14 cellular contexts compared by ENCODE assay signal in genomic region chr22:24810043-24810749, GRCh38. TPM values are rescaled to one million over a fixed set of nuclear protein-coding genes. Genes with fewer than 3 reads are reported as not detected.
DNase-seq lines count a peak whose midpoint lies in the region; ATAC-seq and TF ChIP-seq lines count a peak whose summit lies in the region.
"Had no signal": no experiment of that assay in that cellular context is flagged by ENCODE, and none has a peak within 500 bp of the region (broad histone marks: within the 10 kb centered on the region; RNA-seq: fewer than 3 reads in every experiment).

No MANE protein-coding gene starts in this region.

- 68 to 70% methylated on average over 14 of the region's 14 CpGs for WGBS in lung, 2 donors

- H3K27me3 ChIP-seq in BE2C = no peaks in the 10 kb centered on the region
- H3K27me3 ChIP-seq in ascending aorta = no peaks in the 10 kb centered on the region
- H3K27me3 ChIP-seq in lung (ENCODE audit: control insufficient read depth, insufficient read depth) = no peaks in the 10 kb centered on the region
- H3K27me3 ChIP-seq: suprapubic skin had no signal

- H3K9me3 ChIP-seq in BE2C (no peaks in the 10 kb centered on the region), ascending aorta (no peaks in the 10 kb centered on the region), lung (ENCODE audit: control insufficient read depth in 2 of 2, insufficient read depth in 1 of 2, low read length in 1 of 2) (no peaks in the 10 kb centered on the region)
- H3K9me3 ChIP-seq: suprapubic skin had no signal

- ATAC-seq in lung (ENCODE audit: insufficient read depth, low FRiP score) (no peak), HG02571 (IDR thresholded peaks at IDR 0.05; ENCODE audit: unreplicated experiment) (no peak), GM19023 (IDR thresholded peaks at IDR 0.05; ENCODE audit: unreplicated experiment) (no peak), HG03095 (IDR thresholded peaks at IDR 0.05; ENCODE audit: unreplicated experiment) (no peak)

- H3K27ac ChIP-seq in ascending aorta (peak overlapping the region; percentile 85 to 92), lung (ENCODE audit: low read depth in 1 of 2, low read length in 1 of 2) (peak overlapping the region; percentile 0 to 43)
- H3K27ac ChIP-seq: spleen, suprapubic skin had no signal

- peaks cover 41% of the 10 kb centered on the region for H3K4me1 ChIP-seq in BE2C
- peaks cover 11 to 39% of the 10 kb centered on the region in 2 donors for H3K4me1 ChIP-seq in ascending aorta
- H3K4me1 ChIP-seq in lung (ENCODE audit: control insufficient read depth in 2 of 2, insufficient read depth in 2 of 2, low read length in 2 of 2) = peaks cover 0 to 16% of the 10 kb centered on the region in 2 donors

- TF ChIP-seq CTCF in BE2C (IDR thresholded peaks at IDR 0.05; ENCODE audit: low read depth, low read length) (no peak), ascending aorta (IDR thresholded peaks at IDR 0.05) (no peak), lung (IDR thresholded peaks at IDR 0.05; ENCODE audit: control extremely low read depth, extremely low read depth) (no peak)

- intact Hi-C loops in ascending aorta (cut with DNase I) = loop anchor here (2.0 kb wide), 1 partner anchor 85 kb away; no protein-coding TSS in a partner anchor

- no peaks in the 10 kb centered on the region for H3K36me3 ChIP-seq in BE2C
- H3K36me3 ChIP-seq in ascending aorta = no peaks in the 10 kb centered on the region
- no peaks in the 10 kb centered on the region for H3K36me3 ChIP-seq in lung (ENCODE audit: control insufficient read depth in 2 of 2, insufficient read depth in 2 of 2, low read length in 2 of 2)
- H3K36me3 ChIP-seq: spleen, suprapubic skin had no signal

- H3K4me3 ChIP-seq in BE2C (ENCODE audit: low read depth, low read length) (peak overlapping the region; percentile 31), ascending aorta (peak overlapping the region in 1 of 2 donors; percentile 12), lung (no peak overlapping the region)
- H3K4me3 ChIP-seq: spleen, suprapubic skin had no signal

- DNase-seq in BE2C (peak; percentile 77), NCI-H1092 treated with DMSO at 0.1 percent for 48 hours (lab: John Stamatoyannopoulos, UW) (peak; percentile 68), ascending aorta (ENCODE audit: low spot score in 2 of 2) (peak; percentile 48 to 90), lung (ENCODE audit: low spot score) (no peak)
- no peak for DNase-seq in activated CD4-positive, CD25-positive, alpha-beta regulatory T cell treated with anti-CD3 and anti-CD28 coated beads, Interleukin-2, amount 50 U/mL, for 72 hours
- DNase-seq: cortex of kidney, KBM-7, SHP77 treated with DMSO at 0.1 percent for 48 hours, spleen had no signal

RNA-seq across cellular contexts. Expression of gene SGSM1, which starts 4.2 kb away (rescaled TPM):
- 3.9 TPM for polyA plus RNA-seq in BE2C (2012; ENCODE audit: insufficient read depth, insufficient read length, low read depth)
- total RNA-seq in ascending aorta (4.2 TPM), lung (1 to 10 TPM; 3.5 to 4.5 TPM)
- polyA plus RNA-seq in lung = 1 to 10 TPM in 1 of 2 donors, under 1 TPM in 1; 0.57 to 1.9 TPM

RNA-seq across cellular contexts. Expression of gene PIWIL3, which starts 35.7 kb away (rescaled TPM):
- polyA plus RNA-seq in BE2C (2012; ENCODE audit: insufficient read depth, insufficient read length, low read depth) = 0.14 TPM
- not detected for total RNA-seq in ascending aorta
- total RNA-seq in lung = not detected
- not detected for polyA plus RNA-seq in lung
- total RNA-seq: kidney epithelial cell, spleen, suprapubic skin had no signal
- polyA plus RNA-seq: spleen had no signal

Comparison
In these comparisons a context has a peak if more than half of its experiments do, and no peak if none do; other contexts are left out.
1. DNase-seq: peak in BE2C (single experiment), NCI-H1092 treated with DMSO at 0.1 percent for 48 hours (single experiment) and ascending aorta (2 of 2); none in lung (single experiment) and activated CD4-positive, CD25-positive, alpha-beta regulatory T cell treated with anti-CD3 and anti-CD28 coated beads, Interleukin-2, amount 50 U/mL, for 72 hours (single experiment).